Comparison of ENCODE assay signal across 8 cellular contexts in genomic region chr4:88158360-88159136, GRCh38. TPM values are rescaled to one million over a fixed set of nuclear protein-coding genes. Genes with fewer than 3 reads are reported as not detected.
DNase-seq lines count a peak whose midpoint lies in the region; ATAC-seq and TF ChIP-seq lines count a peak whose summit lies in the region.

Gene ABCG2, minus strand, starts transcription at chr4:88158639. Its CDS starts 18,644 bp downstream, at chr4:88139995.

- H3K36me3 ChIP-seq in spleen: no peaks in the 10 kb centered on the region

- H3K4me1 ChIP-seq in spleen: peaks cover 4 to 19% (median 16%) of the 10 kb centered on the region in 6 donors

- H3K4me3 Mint-ChIP-seq in T-helper 2 cell treated with Interferon-gamma antibody and Interleukin-4, amounts not matched to agents 5 μg/mL and 100 μg/mL, for 36 hours: peak within 1 kb of the TSS; percentile 78
- H3K4me3 Mint-ChIP-seq in MCF 10A (ENCODE audit: unreplicated experiment) (peak within 1 kb of the TSS; percentile 47), immature natural killer cell (peak within 1 kb of the TSS; percentile 69 to 90 (median 77))

- ATAC-seq in Right ventricle myocardium inferior (peak; percentile 39), HG03066 (IDR thresholded peaks at IDR 0.05; ENCODE audit: low read depth, unreplicated experiment) (peak; percentile 55)

- TF ChIP-seq POLR2A in spleen (IDR thresholded peaks at IDR 0.05): no peak

- DNase-seq in Right ventricle myocardium inferior (ENCODE audit: missing footprints) (peak; percentile 69), cardiac septum (ENCODE audit: low spot score) (no peak), MCF 10A (ENCODE audit: unreplicated experiment) (peak; percentile 27), immature natural killer cell (peak; percentile 17 to 45 (median 23)), spleen (peak; percentile 78), hippocampal formation (lab: John Stamatoyannopoulos, UW) (no peak)
- DNase-seq in T-helper 2 cell treated with Interferon-gamma antibody and Interleukin-4, amounts not matched to agents 5 μg/mL and 100 μg/mL, for 36 hours (ENCODE audit: low spot score): peak; percentile 56

- peak within 1 kb of the TSS; percentile 50 to 81 (median 56) for H3K4me3 ChIP-seq in spleen

- H3K9me3 Mint-ChIP-seq in T-helper 2 cell treated with Interferon-gamma antibody and Interleukin-4, amounts not matched to agents 5 μg/mL and 100 μg/mL, for 36 hours: no peaks in the 10 kb centered on the region
- no peaks in the 10 kb centered on the region for H3K9me3 Mint-ChIP-seq in MCF 10A (ENCODE audit: unreplicated experiment)
- H3K9me3 Mint-ChIP-seq in immature natural killer cell: no peaks in the 10 kb centered on the region

- CTCF ChIA-PET in MCF 10A (lab: Yijun Ruan, JAX): interaction anchor here (0.5 kb wide), 1 partner anchor 359 kb away, joined by 3 read pairs; no protein-coding TSS in a partner anchor

- intact Hi-C loops in Right ventricle myocardium inferior (cut with DNase I) (no loop called here), cardiac septum (cut with DNase I) (no loop called here), MCF 10A (cut with micrococcal nuclease) (no loop called here), spleen (cut with DNase I; ENCODE audit: low total_unique reads) (no loop called here)

- POLR2A ChIA-PET in MCF 10A (lab: Yijun Ruan, JAX): interaction anchor here (0.7 kb wide), 1 partner anchor 34 kb away, joined by 4 read pairs; no protein-coding TSS in a partner anchor

- H3K27ac ChIP-seq in spleen: peak within 1 kb of the TSS in 4 of 8 donors; percentile 18 to 47 (median 35)

- peaks cover 4% of the 10 kb centered on the region for H3K36me3 Mint-ChIP-seq in T-helper 2 cell treated with Interferon-gamma antibody and Interleukin-4, amounts not matched to agents 5 μg/mL and 100 μg/mL, for 36 hours (ENCODE audit: low read depth)
- no peaks in the 10 kb centered on the region for H3K36me3 Mint-ChIP-seq in MCF 10A (ENCODE audit: insufficient read depth, unreplicated experiment)
- peaks cover 0 to 5% (median 0%) of the 10 kb centered on the region in 3 donors for H3K36me3 Mint-ChIP-seq in immature natural killer cell

- 1% methylated on average over 40 to 71 of the region's 71 CpGs for WGBS in spleen, 5 donors

- peaks cover 0 to 21% (median 5%) of the 10 kb centered on the region in 7 donors for H3K27me3 ChIP-seq in spleen (replicated peaks in 1 of 7)

- H3K27me3 Mint-ChIP-seq in T-helper 2 cell treated with Interferon-gamma antibody and Interleukin-4, amounts not matched to agents 5 μg/mL and 100 μg/mL, for 36 hours (ENCODE audit: low read depth): peaks cover 20% of the 10 kb centered on the region
- H3K27me3 Mint-ChIP-seq in MCF 10A (ENCODE audit: insufficient read depth, unreplicated experiment) (no peaks in the 10 kb centered on the region), immature natural killer cell (ENCODE audit: low read depth in 3 of 3) (peaks cover 0 to 11% (median 5%) of the 10 kb centered on the region in 3 donors)

- peaks cover 12% of the 10 kb centered on the region for H3K4me1 Mint-ChIP-seq in T-helper 2 cell treated with Interferon-gamma antibody and Interleukin-4, amounts not matched to agents 5 μg/mL and 100 μg/mL, for 36 hours (ENCODE audit: low read depth)
- H3K4me1 Mint-ChIP-seq in MCF 10A (ENCODE audit: insufficient read depth, unreplicated experiment): no peaks in the 10 kb centered on the region
- peaks cover 11 to 19% of the 10 kb centered on the region in 2 donors for H3K4me1 Mint-ChIP-seq in immature natural killer cell

- no TSS peak for BruUV-seq in MCF 10A (replicated peaks; lab: Mats Ljungman, UMichigan)

- H3K27ac Mint-ChIP-seq in T-helper 2 cell treated with Interferon-gamma antibody and Interleukin-4, amounts not matched to agents 5 μg/mL and 100 μg/mL, for 36 hours: peak within 1 kb of the TSS; percentile 34
- H3K27ac Mint-ChIP-seq in MCF 10A (ENCODE audit: low read depth, unreplicated experiment) (no peak within 1 kb of the TSS), immature natural killer cell (peak within 1 kb of the TSS in 1 of 6 donors; percentile 57)

- no peak for TF ChIP-seq CTCF in MCF 10A (IDR thresholded peaks at IDR 0.05; ENCODE audit: unreplicated experiment)
- TF ChIP-seq CTCF in spleen (IDR thresholded peaks at IDR 0.05 in 8 of 11, conservative IDR thresholded peaks at IDR 0.05 in 3 of 11): no peak

- H3K9me3 ChIP-seq in spleen: no peaks in the 10 kb centered on the region

RNA-seq across cellular contexts. Expression of gene ABCG2, which starts in this region (rescaled TPM):
- 1.0 TPM for total RNA-seq in Right ventricle myocardium inferior
- 4.4 TPM for total RNA-seq in cardiac septum
- 0.07 and 0.12 TPM in 2 replicates for total RNA-seq in MCF 10A (2022)
- polyA plus RNA-seq in immature natural killer cell: 1 to 10 TPM in 2 of 3 donors, under 1 TPM in 1; 0.69 to 2.5 (median 1.3) TPM
- total RNA-seq in spleen: 1 to 10 TPM in 6 of 7 donors, under 1 TPM in 1; 0.77 to 3.0 (median 1.6) TPM
- under 1 TPM; 0.12 to 0.17 (median 0.16) TPM for polyA plus RNA-seq in spleen

Comparison
In these comparisons a context has a peak if more than half of its experiments do, and no peak if none do; other contexts are left out.
1. DNase-seq: peak in Right ventricle myocardium inferior (single experiment), T-helper 2 cell treated with Interferon-gamma antibody and Interleukin-4, amounts not matched to agents 5 μg/mL and 100 μg/mL, for 36 hours (single experiment), immature natural killer cell (3 of 3) and spleen (single experiment); none in cardiac septum (single experiment) and hippocampal formation (0 of 2).
2. Peak in DNase-seq in MCF 10A; RNA of the gene not detected or under 1 TPM.
3. Peak in every context shown above with its lines, with median percentiles within 50 percentile points of each other: H3K4me3 Mint-ChIP-seq.